21 cellular contexts compared by ENCODE assay signal in the genomic region with DNA sequence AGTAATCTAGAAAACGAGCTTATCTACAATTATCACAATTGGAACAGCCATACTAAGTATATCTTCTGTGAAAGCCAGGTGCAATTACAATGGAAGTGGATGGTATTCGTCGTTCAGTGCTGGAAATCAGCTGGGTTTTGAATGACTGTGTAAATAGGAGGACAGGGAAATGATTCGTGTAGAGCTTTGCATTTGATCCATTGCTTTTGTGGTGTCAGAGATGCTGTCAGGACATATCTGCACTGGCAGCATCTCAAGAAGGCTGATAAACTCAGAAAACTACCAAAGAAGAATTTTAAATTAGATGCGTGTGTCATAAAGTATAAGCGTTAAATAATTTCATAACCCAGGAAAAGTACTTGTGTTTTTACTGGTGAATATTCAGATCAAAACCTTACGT.
DNase-seq lines count a peak whose midpoint lies in the region; ATAC-seq and TF ChIP-seq lines count a peak whose summit lies in the region.
"Had no signal": no experiment of that assay in that cellular context is flagged by ENCODE, and none has a peak within 500 bp of the region (broad histone marks: within the 10 kb centered on the region; RNA-seq: fewer than 3 reads in every experiment).

No MANE protein-coding gene starts in this region.

- CTCF ChIA-PET in WTC11 (lab: Charles Lee) = interaction anchor here (0.6 to 1.0 kb wide), 2 partner anchors 35 to 587 kb away, joined by 3 read pairs; no protein-coding TSS in a partner anchor

- POLR2A ChIA-PET in WTC11 (lab: Charles Lee) = no interaction called here

- H3K9me3 Mint-ChIP-seq in WTC11 = no peaks in the 10 kb centered on the region
- H3K9me3 Mint-ChIP-seq: activated CD4-positive, alpha-beta T cell treated with anti-CD3 and anti-CD28 coated beads, Interleukin-2, amount 10 ng/mL, durations not matched to agents 7 days and 5 days; activated naive CD8-positive, alpha-beta T cell treated with anti-CD3 and anti-CD28 coated beads for 36 hours; activated T-helper 2 cell treated with anti-CD3 and anti-CD28 coated beads, Interferon-gamma antibody, Interleukin-2, Interleukin-4, amounts not matched to agents 10 μg/mL and 5 μg/mL and 100 μg/mL, durations not matched to agents 14 hours and 24 hours and 36 hours; CD4-positive, CD25-positive, alpha-beta regulatory T cell; T-cell; type B pancreatic cell had no signal

- DNase-seq in NCI-H1092 treated with DMSO at 0.1 percent for 48 hours (lab: John Stamatoyannopoulos, UW) = peak; percentile 96
- DNase-seq in NCI-H146 treated with DMSO at 0.1 percent for 48 hours (lab: John Stamatoyannopoulos, UW; ENCODE audit: unreplicated experiment) = peak; percentile 99
- peak; percentile 88 for DNase-seq in NCI-H345 (lab: John Stamatoyannopoulos, UW)
- no peak for DNase-seq in WTC11 (ENCODE audit: low spot score)
- no peak for DNase-seq in activated CD4-positive, alpha-beta T cell treated with anti-CD3 and anti-CD28 coated beads for 1 hour
- no peak for DNase-seq in activated naive CD4-positive, alpha-beta T cell treated with Interleukin-2 at 50 U/mL for 16 hours
- DNase-seq in stimulated activated naive CD4-positive, alpha-beta T cell (lab: John Stamatoyannopoulos, UW) = no peak
- DNase-seq: activated CD4-positive, alpha-beta T cell treated with anti-CD3 and anti-CD28 coated beads, Interleukin-2, amount 10 ng/mL, durations not matched to agents 7 days and 5 days; activated naive CD8-positive, alpha-beta T cell treated with anti-CD3 and anti-CD28 coated beads for 36 hours; CD4-positive, CD25-positive, alpha-beta regulatory T cell; DMS 273 treated with DMSO at 0.1 percent for 48 hours; heart left ventricle; KBM-7; mesendoderm; NCI-H446; right cardiac atrium; Right ventricle myocardium superior; T-cell had no signal

- no peaks in the 10 kb centered on the region for H3K36me3 Mint-ChIP-seq in WTC11

- no peaks in the 10 kb centered on the region for H3K27me3 Mint-ChIP-seq in WTC11 (ENCODE audit: low read depth)
- H3K27me3 Mint-ChIP-seq: activated CD4-positive, alpha-beta T cell treated with anti-CD3 and anti-CD28 coated beads, Interleukin-2, amount 10 ng/mL, durations not matched to agents 7 days and 5 days; activated naive CD8-positive, alpha-beta T cell treated with anti-CD3 and anti-CD28 coated beads for 36 hours; CD4-positive, CD25-positive, alpha-beta regulatory T cell; T-cell; type B pancreatic cell had no signal

- ATAC-seq in WTC11 (no peak), GM21367 (IDR thresholded peaks at IDR 0.05; ENCODE audit: unreplicated experiment) (no peak)
- ATAC-seq: heart left ventricle, right cardiac atrium, T-cell had no signal

- no peak overlapping the region for H3K4me3 Mint-ChIP-seq in WTC11
- H3K4me3 Mint-ChIP-seq: activated CD4-positive, alpha-beta T cell treated with anti-CD3 and anti-CD28 coated beads, Interleukin-2, amount 10 ng/mL, durations not matched to agents 7 days and 5 days; activated naive CD8-positive, alpha-beta T cell treated with anti-CD3 and anti-CD28 coated beads for 36 hours; CD4-positive, CD25-positive, alpha-beta regulatory T cell; T-cell; type B pancreatic cell had no signal

- peaks cover 3% of the 10 kb centered on the region for H3K4me1 Mint-ChIP-seq in WTC11
- H3K4me1 Mint-ChIP-seq: activated CD4-positive, alpha-beta T cell treated with anti-CD3 and anti-CD28 coated beads, Interleukin-2, amount 10 ng/mL, durations not matched to agents 7 days and 5 days; activated naive CD8-positive, alpha-beta T cell treated with anti-CD3 and anti-CD28 coated beads for 36 hours had no signal

- peak overlapping the region; percentile 57; the same call in 1 of the 2 replicates for H3K27ac Mint-ChIP-seq in WTC11
- H3K27ac Mint-ChIP-seq: activated CD4-positive, alpha-beta T cell treated with anti-CD3 and anti-CD28 coated beads, Interleukin-2, amount 10 ng/mL, durations not matched to agents 7 days and 5 days; activated naive CD8-positive, alpha-beta T cell treated with anti-CD3 and anti-CD28 coated beads for 36 hours; activated T-helper 2 cell treated with anti-CD3 and anti-CD28 coated beads, Interferon-gamma antibody, Interleukin-2, Interleukin-4, amounts not matched to agents 10 μg/mL and 5 μg/mL and 100 μg/mL, durations not matched to agents 14 hours and 24 hours and 36 hours; CD4-positive, CD25-positive, alpha-beta regulatory T cell; T-cell; type B pancreatic cell had no signal

- no peak for TF ChIP-seq CTCF in WTC11 (IDR thresholded peaks at IDR 0.05)

TF ChIP-seq in WTC11, 78 proteins besides CTCF, POLR2A, EP300 and RAD21:
- TF ChIP-seq OVOL2 (CRISPR knock-in tag; IDR thresholded peaks at IDR 0.05; ENCODE audit: borderline replicate concordance) (no peak), GRHL2 (CRISPR knock-in tag; IDR thresholded peaks at IDR 0.05; ENCODE audit: insufficient replicate concordance, severe bottlenecking) (no peak)

Comparison
In these comparisons a context has a peak if more than half of its experiments do, and no peak if none do; other contexts are left out.
1. DNase-seq: peak in NCI-H1092 treated with DMSO at 0.1 percent for 48 hours (single experiment), NCI-H146 treated with DMSO at 0.1 percent for 48 hours (single experiment) and NCI-H345 (single experiment); none in WTC11 (single experiment), activated CD4-positive, alpha-beta T cell treated with anti-CD3 and anti-CD28 coated beads for 1 hour (single experiment), activated naive CD4-positive, alpha-beta T cell treated with Interleukin-2 at 50 U/mL for 16 hours (single experiment) and stimulated activated naive CD4-positive, alpha-beta T cell (0 of 6).